33 cellular contexts compared by ENCODE assay signal in genomic region chrX:136582624-136583023, GRCh38.
"Had no signal": no experiment of that assay in that cellular context is flagged by ENCODE, and none has a peak within 500 bp of the region (broad histone marks: within the 10 kb centered on the region; RNA-seq: fewer than 3 reads in every experiment).

No MANE protein-coding gene starts in this region.

- H3K27me3 Mint-ChIP-seq: activated B cell treated with CpG ODN at 0.5 μM for 24 hours; activated CD4-positive, alpha-beta memory T cell treated with anti-CD3 and anti-CD28 coated beads for 36 hours; activated CD4-positive, alpha-beta T cell treated with anti-CD3 and anti-CD28 coated beads, Interleukin-2, amount 10 ng/mL, durations not matched to agents 24 days and 14 days; activated CD8-positive, alpha-beta memory T cell treated with anti-CD3 and anti-CD28 coated beads, Interleukin-2, amount 10 ng/mL, durations not matched to agents 7 days and 5 days; activated naive CD4-positive, alpha-beta T cell treated with anti-CD3 and anti-CD28 coated beads, Interleukin-2, amount 50 U/mL, for 24 hours; activated naive CD8-positive, alpha-beta T cell treated with anti-CD3 and anti-CD28 coated beads, Interleukin-2, amount 10 ng/mL, durations not matched to agents 7 days and 5 days had no signal

- H3K4me1 Mint-ChIP-seq: activated B cell treated with CpG ODN at 0.5 μM for 24 hours had no signal

- ATAC-seq: activated CD4-positive, CD25-positive, alpha-beta regulatory T cell treated with anti-CD3 and anti-CD28 coated beads, Interleukin-2, amount 50 U/mL, for 24 hours; activated CD8-positive, alpha-beta memory T cell treated with anti-CD3 and anti-CD28 coated beads, Interleukin-2, amount 10 ng/mL, durations not matched to agents 7 days and 5 days; activated CD8-positive, alpha-beta T cell treated with anti-CD3 and anti-CD28 coated beads, Interleukin-2, amount 10 ng/mL, durations not matched to agents 7 days and 5 days; esophagus mucosa; gastrocnemius medialis; heart right ventricle; T-cell had no signal

- H3K4me3 Mint-ChIP-seq: activated B cell treated with CpG ODN at 0.5 μM for 24 hours; activated CD4-positive, alpha-beta memory T cell treated with anti-CD3 and anti-CD28 coated beads for 36 hours; activated CD4-positive, alpha-beta T cell treated with anti-CD3 and anti-CD28 coated beads, Interleukin-2, amount 10 ng/mL, durations not matched to agents 24 days and 14 days; activated CD8-positive, alpha-beta memory T cell treated with anti-CD3 and anti-CD28 coated beads, Interleukin-2, amount 10 ng/mL, durations not matched to agents 7 days and 5 days; activated CD8-positive, alpha-beta T cell treated with anti-CD3 and anti-CD28 coated beads, Interleukin-2, amount 10 ng/mL, durations not matched to agents 7 days and 5 days; activated naive CD4-positive, alpha-beta T cell treated with anti-CD3 and anti-CD28 coated beads for 36 hours; activated naive CD4-positive, alpha-beta T cell treated with anti-CD3 and anti-CD28 coated beads, Interleukin-2, amount 50 U/mL, for 24 hours; activated naive CD8-positive, alpha-beta T cell treated with anti-CD3 and anti-CD28 coated beads, Interleukin-2, amount 10 ng/mL, durations not matched to agents 7 days and 5 days; activated T-helper 1 cell treated with anti-CD3 and anti-CD28 coated beads, Interleukin-12 subunit alpha, Interleukin-12 subunit beta, Interleukin-2, Interleukin-4 antibody, amounts not matched to agents 30 ng/mL and 10 ng/mL and 1 ng/mL, durations not matched to agents 14 hours and 24 hours and 36 hours; T-cell; T-helper 1 cell treated with Interleukin-12 subunit alpha and Interleukin-12 subunit beta and Interleukin-4 antibody, amounts not matched to agents 30 μg/mL and 1 μg/mL, for 36 hours had no signal

- FAIRE-seq: endothelial cell of umbilical vein had no signal

- H3K36me3 Mint-ChIP-seq: activated CD4-positive, alpha-beta memory T cell treated with anti-CD3 and anti-CD28 coated beads for 36 hours; activated naive CD4-positive, alpha-beta T cell treated with anti-CD3 and anti-CD28 coated beads, Interleukin-2, amount 50 U/mL, for 24 hours; activated naive CD8-positive, alpha-beta T cell treated with anti-CD3 and anti-CD28 coated beads, Interleukin-2, amount 10 ng/mL, durations not matched to agents 7 days and 5 days; T-cell had no signal

- H3K4me3 ChIP-seq: cardiac muscle cell, colonic mucosa, gastrocnemius medialis, heart right ventricle, hepatocyte had no signal

- DNase-seq: activated B cell treated with CpG ODN at 0.5 μM for 24 hours; activated CD4-positive, alpha-beta memory T cell treated with anti-CD3 and anti-CD28 coated beads for 36 hours; activated CD4-positive, alpha-beta T cell treated with anti-CD3 and anti-CD28 coated beads, Interleukin-2, amount 10 ng/mL, durations not matched to agents 24 days and 14 days; activated CD8-positive, alpha-beta memory T cell treated with anti-CD3 and anti-CD28 coated beads, Interleukin-2, amount 10 ng/mL, durations not matched to agents 7 days and 5 days; activated CD8-positive, alpha-beta memory T cell treated with anti-CD3 and anti-CD28 coated beads, Interleukin-2, amount 50 U/mL, for 4 hours; activated CD8-positive, alpha-beta T cell treated with anti-CD3 and anti-CD28 coated beads, Interleukin-2, amount 10 ng/mL, durations not matched to agents 7 days and 5 days; activated effector memory CD4-positive, alpha-beta T cell treated with anti-CD3 and anti-CD28 coated beads, Interleukin-2, amount 50 U/mL, for 16 hours; activated naive CD4-positive, alpha-beta T cell treated with anti-CD3 and anti-CD28 coated beads for 36 hours; activated naive CD8-positive, alpha-beta T cell treated with anti-CD3 and anti-CD28 coated beads, Interleukin-2, amount 10 ng/mL, durations not matched to agents 7 days and 5 days; activated T-cell treated with anti-CD3 and anti-CD28 coated beads, Interleukin-2, amount 50 U/mL, for 1 hour; activated T-cell treated with anti-CD3 and anti-CD28 coated beads, Interleukin-2, amount 50 U/mL, for 48 hours; amniotic stem cell; anterior cingulate cortex; brain microvascular endothelial cell; central memory CD4-positive, alpha-beta T cell; cerebellar nuclear complex; colonic mucosa; effector CD8-positive, alpha-beta T cell; foreskin fibroblast; gastrocnemius medialis; heart right ventricle; T-cell; T1000; WERI-Rb-1 had no signal

- H3K9me3 Mint-ChIP-seq: activated B cell treated with CpG ODN at 0.5 μM for 24 hours; activated CD4-positive, alpha-beta memory T cell treated with anti-CD3 and anti-CD28 coated beads for 36 hours; activated CD4-positive, alpha-beta T cell treated with anti-CD3 and anti-CD28 coated beads, Interleukin-2, amount 10 ng/mL, durations not matched to agents 24 days and 14 days; activated naive CD4-positive, alpha-beta T cell treated with anti-CD3 and anti-CD28 coated beads for 36 hours; activated naive CD4-positive, alpha-beta T cell treated with anti-CD3 and anti-CD28 coated beads, Interleukin-2, amount 50 U/mL, for 24 hours; activated naive CD8-positive, alpha-beta T cell treated with anti-CD3 and anti-CD28 coated beads, Interleukin-2, amount 10 ng/mL, durations not matched to agents 7 days and 5 days; activated T-helper 1 cell treated with anti-CD3 and anti-CD28 coated beads, Interleukin-12 subunit alpha, Interleukin-12 subunit beta, Interleukin-2, Interleukin-4 antibody, amounts not matched to agents 30 ng/mL and 10 ng/mL and 1 ng/mL, durations not matched to agents 14 hours and 24 hours and 36 hours; activated T-helper 2 cell treated with anti-CD3 and anti-CD28 coated beads, Interferon-gamma antibody, Interleukin-2, Interleukin-4, amounts not matched to agents 10 μg/mL and 5 μg/mL and 100 μg/mL, durations not matched to agents 14 hours and 24 hours and 36 hours; T-cell; T-helper 1 cell treated with Interleukin-12 subunit alpha and Interleukin-12 subunit beta and Interleukin-4 antibody, amounts not matched to agents 30 μg/mL and 1 μg/mL, for 36 hours had no signal

- H3K27ac Mint-ChIP-seq: activated B cell treated with CpG ODN at 0.5 μM for 24 hours; activated CD4-positive, alpha-beta memory T cell treated with anti-CD3 and anti-CD28 coated beads for 36 hours; activated CD4-positive, alpha-beta T cell treated with anti-CD3 and anti-CD28 coated beads, Interleukin-2, amount 10 ng/mL, durations not matched to agents 24 days and 14 days; activated CD8-positive, alpha-beta memory T cell treated with anti-CD3 and anti-CD28 coated beads, Interleukin-2, amount 10 ng/mL, durations not matched to agents 7 days and 5 days; activated CD8-positive, alpha-beta T cell treated with anti-CD3 and anti-CD28 coated beads, Interleukin-2, amount 10 ng/mL, durations not matched to agents 7 days and 5 days; activated naive CD4-positive, alpha-beta T cell treated with anti-CD3 and anti-CD28 coated beads for 36 hours; activated naive CD4-positive, alpha-beta T cell treated with anti-CD3 and anti-CD28 coated beads, Interleukin-2, amount 50 U/mL, for 24 hours; activated naive CD8-positive, alpha-beta T cell treated with anti-CD3 and anti-CD28 coated beads, Interleukin-2, amount 10 ng/mL, durations not matched to agents 7 days and 5 days; activated T-helper 1 cell treated with anti-CD3 and anti-CD28 coated beads, Interleukin-12 subunit alpha, Interleukin-12 subunit beta, Interleukin-2, Interleukin-4 antibody, amounts not matched to agents 30 ng/mL and 10 ng/mL and 1 ng/mL, durations not matched to agents 14 hours and 24 hours and 36 hours; activated T-helper 2 cell treated with anti-CD3 and anti-CD28 coated beads, Interferon-gamma antibody, Interleukin-2, Interleukin-4, amounts not matched to agents 10 μg/mL and 5 μg/mL and 100 μg/mL, durations not matched to agents 14 hours and 24 hours and 36 hours; T-cell; T-helper 1 cell treated with Interleukin-12 subunit alpha and Interleukin-12 subunit beta and Interleukin-4 antibody, amounts not matched to agents 30 μg/mL and 1 μg/mL, for 36 hours had no signal
